1 cellular context compared by ENCODE assay signal in genomic region chr1:182283746-182284544, GRCh38.
A peak's percentile ranks its signal among the peaks of the same experiment; 100 is the strongest.
TF ChIP-seq lines count a peak whose summit lies in the region.

No MANE protein-coding gene starts in this region.

TF ChIP-seq in K562, 482 proteins besides CTCF, POLR2A, EP300 and RAD21 (continued from another document):
- 0 out of 2 replicates have a peak, but pooled peaks have one; percentile 23 for TF ChIP-seq ARID3A (IDR thresholded peaks at IDR 0.05; ENCODE audit: borderline replicate concordance, low read depth, low read length)
TF ChIP-seq in K562: peak in this region for 4.
